Comparison of ENCODE assay signal across 17 cellular contexts in genomic region chr14:89236846-89237245, GRCh38.
"Had no signal": no experiment of that assay in that cellular context is flagged by ENCODE, and none has a peak within 500 bp of the region (broad histone marks: within the 10 kb centered on the region; RNA-seq: fewer than 3 reads in every experiment).

No MANE protein-coding gene starts in this region.

- H3K27ac Mint-ChIP-seq: activated CD4-positive, alpha-beta T cell treated with anti-CD3 and anti-CD28 coated beads, Interleukin-2, amount 10 ng/mL, durations not matched to agents 7 days and 5 days; activated naive CD4-positive, alpha-beta T cell treated with anti-CD3 and anti-CD28 coated beads, Interleukin-2, amount 50 U/mL, for 24 hours; dendritic cell treated with granulocyte-macrophage colony-stimulating factor and Interleukin-4, amounts not matched to agents 40 ng/mL and 50 ng/mL, for 4 days; endodermal cell; T-helper 1 cell treated with Interleukin-12 subunit alpha and Interleukin-12 subunit beta and Interleukin-4 antibody, amounts not matched to agents 30 μg/mL and 1 μg/mL, for 36 hours had no signal

- DNase-seq: activated CD4-positive, alpha-beta T cell treated with anti-CD3 and anti-CD28 coated beads, Interleukin-2, amount 10 ng/mL, durations not matched to agents 7 days and 5 days; activated CD4-positive, CD25-positive, alpha-beta regulatory T cell; activated CD8-positive, alpha-beta memory T cell treated with anti-CD3 and anti-CD28 coated beads for 24 hours; activated effector memory CD4-positive, alpha-beta T cell treated with Interleukin-2 at 50 U/mL for 16 hours; activated T-cell treated with anti-CD3 and anti-CD28 coated beads for 4 hours; endodermal cell; left colon; sigmoid colon; stimulated activated CD4-positive, alpha-beta T cell treated with anti-CD3 and anti-CD28 coated beads, Interleukin-12 subunit alpha, Interleukin-12 subunit beta, amount 100 ng/mL, for 4 hours; stimulated activated naive CD4-positive, alpha-beta T cell had no signal

- H3K27ac ChIP-seq: sigmoid colon, suprapubic skin, upper lobe of left lung had no signal

- H3K4me3 ChIP-seq: sigmoid colon, suprapubic skin, upper lobe of left lung had no signal

- ATAC-seq: left colon; natural killer cell treated with Interleukin-12 subunit alpha and Interleukin-12 subunit beta and Interleukin-15 and Interleukin-18, amount 100 ng/mL, for 72 hours had no signal

- H3K9me3 ChIP-seq: sigmoid colon, suprapubic skin, upper lobe of left lung had no signal

- H3K9me3 Mint-ChIP-seq: activated naive CD4-positive, alpha-beta T cell treated with anti-CD3 and anti-CD28 coated beads, Interleukin-2, amount 50 U/mL, for 24 hours; central memory CD8-positive, alpha-beta T cell; dendritic cell treated with granulocyte-macrophage colony-stimulating factor and Interleukin-4, amounts not matched to agents 40 ng/mL and 50 ng/mL, for 4 days; natural killer cell treated with Interleukin-12 subunit alpha and Interleukin-12 subunit beta and Interleukin-15 and Interleukin-18, amount 100 ng/mL, for 72 hours; T-helper 1 cell treated with Interleukin-12 subunit alpha and Interleukin-12 subunit beta and Interleukin-4 antibody, amounts not matched to agents 30 μg/mL and 1 μg/mL, for 36 hours had no signal

- H3K4me1 ChIP-seq: suprapubic skin had no signal

- H3K27me3 Mint-ChIP-seq: activated CD4-positive, alpha-beta T cell treated with anti-CD3 and anti-CD28 coated beads, Interleukin-2, amount 10 ng/mL, durations not matched to agents 7 days and 5 days; activated naive CD4-positive, alpha-beta T cell treated with anti-CD3 and anti-CD28 coated beads, Interleukin-2, amount 50 U/mL, for 24 hours; central memory CD8-positive, alpha-beta T cell; dendritic cell treated with granulocyte-macrophage colony-stimulating factor and Interleukin-4, amounts not matched to agents 40 ng/mL and 50 ng/mL, for 4 days; natural killer cell treated with Interleukin-12 subunit alpha and Interleukin-12 subunit beta and Interleukin-15 and Interleukin-18, amount 100 ng/mL, for 72 hours had no signal

- H3K36me3 ChIP-seq: sigmoid colon, suprapubic skin, upper lobe of left lung had no signal

- H3K4me3 Mint-ChIP-seq: activated CD4-positive, alpha-beta T cell treated with anti-CD3 and anti-CD28 coated beads, Interleukin-2, amount 10 ng/mL, durations not matched to agents 7 days and 5 days; activated naive CD4-positive, alpha-beta T cell treated with anti-CD3 and anti-CD28 coated beads, Interleukin-2, amount 50 U/mL, for 24 hours; central memory CD8-positive, alpha-beta T cell; dendritic cell treated with granulocyte-macrophage colony-stimulating factor and Interleukin-4, amounts not matched to agents 40 ng/mL and 50 ng/mL, for 4 days; endodermal cell; natural killer cell treated with Interleukin-12 subunit alpha and Interleukin-12 subunit beta and Interleukin-15 and Interleukin-18, amount 100 ng/mL, for 72 hours; T-helper 1 cell treated with Interleukin-12 subunit alpha and Interleukin-12 subunit beta and Interleukin-4 antibody, amounts not matched to agents 30 μg/mL and 1 μg/mL, for 36 hours had no signal

- H3K27me3 ChIP-seq: sigmoid colon, suprapubic skin, upper lobe of left lung had no signal
